8 cellular contexts compared by ENCODE assay signal in genomic region chr7:19663816-19664531, GRCh38.
DNase-seq lines count a peak whose midpoint lies in the region; ATAC-seq lines count a peak whose summit lies in the region.

No MANE protein-coding gene starts in this region.

- H3K79me2 ChIP-seq in ACC112 (ENCODE audit: control insufficient read depth, insufficient read depth, low read length, unreplicated experiment), result no peaks in the 10 kb centered on the region

- H2AFZ ChIP-seq in ACC112 (ENCODE audit: low read length, unreplicated experiment), result peak overlapping the region; percentile 6

- peak; percentile 64 for DNase-seq in NCI-H345 (lab: John Stamatoyannopoulos, UW)
- no peak for DNase-seq in COLO829 (ENCODE audit: low spot score)
- DNase-seq in activated T-cell treated with anti-CD3 and anti-CD28 coated beads, Interleukin-2, amount 50 U/mL, for 48 hours, result no peak
- DNase-seq in GDM1 (lab: John Stamatoyannopoulos, UW), result no peak
- DNase-seq in NCI-H1436 (lab: John Stamatoyannopoulos, UW), result no peak

- no peak overlapping the region for H3K4me3 ChIP-seq in ACC112 (ENCODE audit: low read depth, low read length)

- ATAC-seq in GM19035 (IDR thresholded peaks at IDR 0.05; ENCODE audit: unreplicated experiment) (peak; percentile 93), HG03039 (IDR thresholded peaks at IDR 0.05; ENCODE audit: unreplicated experiment) (peak; percentile 92)

- H3K27ac ChIP-seq in ACC112 (ENCODE audit: low read depth, low read length), result no peak overlapping the region

- no peaks in the 10 kb centered on the region for H3K36me3 ChIP-seq in ACC112 (ENCODE audit: insufficient read depth, low read length)

- H3K27me3 ChIP-seq in ACC112 (ENCODE audit: insufficient read depth, low read length), result no peaks in the 10 kb centered on the region

- peaks cover 6% of the 10 kb centered on the region for H3K4me1 ChIP-seq in ACC112 (ENCODE audit: control insufficient read depth, insufficient read depth, low read length, unreplicated experiment)
